In genomic region chr15:44537728-44538240, GRCh38 we compare ENCODE assay signal across 8 cellular contexts. TPM values are rescaled to one million over a fixed set of nuclear protein-coding genes. Genes with fewer than 3 reads are reported as not detected.
DNase-seq lines count a peak whose midpoint lies in the region; ATAC-seq and TF ChIP-seq lines count a peak whose summit lies in the region.

No MANE protein-coding gene starts in this region.

- H3K27me3 Mint-ChIP-seq in WTC11 (ENCODE audit: low read depth), result no peaks in the 10 kb centered on the region

- peaks cover 67% of the 10 kb centered on the region for H3K79me2 ChIP-seq in ACC112 (ENCODE audit: control insufficient read depth, insufficient read depth, low read length, unreplicated experiment)

- H3K4me1 Mint-ChIP-seq in WTC11, result peaks cover 24% of the 10 kb centered on the region

- peaks cover 44% of the 10 kb centered on the region for H3K4me1 ChIP-seq in ACC112 (ENCODE audit: control insufficient read depth, insufficient read depth, low read length, unreplicated experiment)

- peaks cover 12% of the 10 kb centered on the region for H3K36me3 ChIP-seq in ACC112 (ENCODE audit: insufficient read depth, low read length)

- H3K36me3 Mint-ChIP-seq in WTC11, result peaks cover 31% of the 10 kb centered on the region

- CTCF ChIA-PET in WTC11 (lab: Charles Lee), result interaction anchor here (0.8 to 1.7 kb wide), 6 partner anchors 8 to 125 kb away, joined by 3 to 10 read pairs (median 3); partner anchors contain the start of gene SPG11

- H3K27ac ChIP-seq in ACC112 (ENCODE audit: low read depth, low read length), result peak overlapping the region; percentile 90

- peak overlapping the region; percentile 89 for H3K4me3 Mint-ChIP-seq in WTC11

- peak overlapping the region; percentile 87 for H3K4me3 ChIP-seq in ACC112 (ENCODE audit: low read depth, low read length)
- peak overlapping the region; percentile 82 to 90 for H3K4me3 ChIP-seq in foreskin fibroblast (ENCODE audit: low read depth in 1 of 2, low read length in 2 of 2)
- H3K4me3 ChIP-seq in retinal pigment epithelial cell (ENCODE audit: low read length), result peak overlapping the region; percentile 64

- H3K27me3 ChIP-seq in ACC112 (ENCODE audit: insufficient read depth, low read length), result no peaks in the 10 kb centered on the region

- no peak for ATAC-seq in WTC11

- peak overlapping the region; percentile 9; the same call in 1 of the 2 replicates for H3K27ac Mint-ChIP-seq in WTC11

- TF ChIP-seq CTCF in WTC11 (IDR thresholded peaks at IDR 0.05) (no peak), foreskin fibroblast (IDR thresholded peaks at IDR 0.05; ENCODE audit: low read depth, low read length) (no peak), retinal pigment epithelial cell (conservative IDR thresholded peaks at IDR 0.05; ENCODE audit: low read depth, low read length) (no peak)

- no peaks in the 10 kb centered on the region for H3K9me3 Mint-ChIP-seq in WTC11

- H2AFZ ChIP-seq in ACC112 (ENCODE audit: low read length, unreplicated experiment), result peak overlapping the region; percentile 67

- POLR2A ChIA-PET in WTC11 (lab: Charles Lee), result interaction anchor here (0.5 to 2.6 kb wide), 3 partner anchors 32 to 238 kb away, joined by 3 to 10 read pairs (median 5); partner anchors contain the start of gene CTDSPL2

- DNase-seq in HCEC 1CT, result peak; percentile 52
- no peak for DNase-seq in WTC11 (ENCODE audit: low spot score)
- DNase-seq in foreskin fibroblast, result no peak
- DNase-seq in retinal pigment epithelial cell (ENCODE audit: low read depth), result no peak
- no peak for DNase-seq in H4 (ENCODE audit: low spot score)
- no peak for DNase-seq in GM03348 (ENCODE audit: low spot score)
- no peak for DNase-seq in GF-D8 (lab: John Stamatoyannopoulos, UW)

TF ChIP-seq in WTC11, 78 proteins besides CTCF, POLR2A, EP300 and RAD21:
- TF ChIP-seq KAT7 (CRISPR knock-in tag; IDR thresholded peaks at IDR 0.05; ENCODE audit: borderline replicate concordance) (peak; percentile 5; the same call in 1 of the 2 replicates), MYBL2 (CRISPR knock-in tag; IDR thresholded peaks at IDR 0.05) (no peak)
- TF ChIP-seq, protein P1, sequence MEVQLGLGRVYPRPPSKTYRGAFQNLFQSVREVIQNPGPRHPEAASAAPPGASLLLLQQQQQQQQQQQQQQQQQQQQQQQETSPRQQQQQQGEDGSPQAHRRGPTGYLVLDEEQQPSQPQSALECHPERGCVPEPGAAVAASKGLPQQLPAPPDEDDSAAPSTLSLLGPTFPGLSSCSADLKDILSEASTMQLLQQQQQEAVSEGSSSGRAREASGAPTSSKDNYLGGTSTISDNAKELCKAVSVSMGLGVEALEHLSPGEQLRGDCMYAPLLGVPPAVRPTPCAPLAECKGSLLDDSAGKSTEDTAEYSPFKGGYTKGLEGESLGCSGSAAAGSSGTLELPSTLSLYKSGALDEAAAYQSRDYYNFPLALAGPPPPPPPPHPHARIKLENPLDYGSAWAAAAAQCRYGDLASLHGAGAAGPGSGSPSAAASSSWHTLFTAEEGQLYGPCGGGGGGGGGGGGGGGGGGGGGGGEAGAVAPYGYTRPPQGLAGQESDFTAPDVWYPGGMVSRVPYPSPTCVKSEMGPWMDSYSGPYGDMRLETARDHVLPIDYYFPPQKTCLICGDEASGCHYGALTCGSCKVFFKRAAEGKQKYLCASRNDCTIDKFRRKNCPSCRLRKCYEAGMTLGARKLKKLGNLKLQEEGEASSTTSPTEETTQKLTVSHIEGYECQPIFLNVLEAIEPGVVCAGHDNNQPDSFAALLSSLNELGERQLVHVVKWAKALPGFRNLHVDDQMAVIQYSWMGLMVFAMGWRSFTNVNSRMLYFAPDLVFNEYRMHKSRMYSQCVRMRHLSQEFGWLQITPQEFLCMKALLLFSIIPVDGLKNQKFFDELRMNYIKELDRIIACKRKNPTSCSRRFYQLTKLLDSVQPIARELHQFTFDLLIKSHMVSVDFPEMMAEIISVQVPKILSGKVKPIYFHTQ (CRISPR knock-in tag; IDR thresholded peaks at IDR 0.05), result no peak

RNA-seq across cellular contexts. Expression of gene EIF3J, which starts 0.8 kb away (rescaled TPM):
- total RNA-seq in WTC11 (2021), result 74.9 to 78.6 TPM (median 76.1 TPM) in 3 replicates
- total RNA-seq in H4 (2014; rRNA removed; shearing (Covaris generic)), result 39.1 and 40.0 TPM in 2 replicates
